ENCODE assay signal across 9 cellular contexts in genomic region chr6:64520050-64520449, GRCh38.
DNase-seq lines count a peak whose midpoint lies in the region; ATAC-seq and TF ChIP-seq lines count a peak whose summit lies in the region.
"Had no signal": no experiment of that assay in that cellular context is flagged by ENCODE, and none has a peak within 500 bp of the region (broad histone marks: within the 10 kb centered on the region; RNA-seq: fewer than 3 reads in every experiment).

No MANE protein-coding gene starts in this region.

- H3K4me3 ChIP-seq in cardiac fibroblast (replicated peaks in 1 of 2; ENCODE audit: low read depth in 2 of 2, low read length in 2 of 2) (no peak overlapping the region), smooth muscle cell (no peak overlapping the region)

- ATAC-seq in GM21515 (IDR thresholded peaks at IDR 0.05; ENCODE audit: unreplicated experiment) (no peak), GM21576 (IDR thresholded peaks at IDR 0.05; ENCODE audit: unreplicated experiment) (no peak)

- H3K27me3 ChIP-seq in smooth muscle cell (ENCODE audit: low read depth), result no peaks in the 10 kb centered on the region

- no peaks in the 10 kb centered on the region for H4K20me1 ChIP-seq in smooth muscle cell (ENCODE audit: low read depth)

- peak overlapping the region; percentile 74 for H3K9ac ChIP-seq in smooth muscle cell (ENCODE audit: low read depth)

- H3F3A ChIP-seq in smooth muscle cell (ENCODE audit: low read depth), result peaks cover 12% of the 10 kb centered on the region

- peak overlapping the region; percentile 97 for H2AFZ ChIP-seq in smooth muscle cell (ENCODE audit: low read depth)

- H3K36me3 ChIP-seq in smooth muscle cell (ENCODE audit: low read depth), result no peaks in the 10 kb centered on the region

- H3K4me1 ChIP-seq in smooth muscle cell (ENCODE audit: low read depth), result peaks cover 7% of the 10 kb centered on the region

- TF ChIP-seq CTCF in cardiac fibroblast (IDR thresholded peaks at IDR 0.05; ENCODE audit: low read depth, low read length) (no peak), smooth muscle cell (IDR thresholded peaks at IDR 0.05; ENCODE audit: borderline replicate concordance, insufficient read depth, poor library complexity, severe bottlenecking) (no peak)

- H3K9me3 ChIP-seq in smooth muscle cell (replicated peaks; ENCODE audit: low read depth), result no peaks in the 10 kb centered on the region

- H3K27ac ChIP-seq in smooth muscle cell (ENCODE audit: low read depth), result peak overlapping the region; percentile 97
- H3K27ac ChIP-seq: 22Rv1 had no signal

- peak; percentile 37 for DNase-seq in DMS53 (lab: John Stamatoyannopoulos, UW)
- DNase-seq in DMS53 treated with DMSO at 0.1 percent for 48 hours (lab: John Stamatoyannopoulos, UW; ENCODE audit: unreplicated experiment), result no peak
- peak; percentile 93 for DNase-seq in HT1080 (ENCODE audit: low read depth)
- peak; percentile 91 to 96 for DNase-seq in cardiac fibroblast (ENCODE audit: low read depth in 2 of 2)
- DNase-seq in smooth muscle cell (lab: John Stamatoyannopoulos, UW; ENCODE audit: unreplicated experiment), result no peak
- DNase-seq in NCI-H524 (lab: John Stamatoyannopoulos, UW), result no peak

- no peaks in the 10 kb centered on the region for H3K79me2 ChIP-seq in smooth muscle cell (ENCODE audit: low read depth)

- peak overlapping the region; percentile 76 for H3K4me2 ChIP-seq in smooth muscle cell

Comparison
In these comparisons a context has a peak if more than half of its experiments do, and no peak if none do; other contexts are left out.
1. DNase-seq: peak in DMS53 (single experiment), HT1080 (single experiment) and cardiac fibroblast (2 of 2); none in DMS53 treated with DMSO at 0.1 percent for 48 hours (single experiment), smooth muscle cell (single experiment) and NCI-H524 (0 of 2).